18 cellular contexts compared by ENCODE assay signal in genomic region chr11:121512468-121513465, GRCh38.
DNase-seq lines count a peak whose midpoint lies in the region; ATAC-seq and TF ChIP-seq lines count a peak whose summit lies in the region.
"Had no signal": no experiment of that assay in that cellular context is flagged by ENCODE, and none has a peak within 500 bp of the region (broad histone marks: within the 10 kb centered on the region; RNA-seq: fewer than 3 reads in every experiment).

No MANE protein-coding gene starts in this region.

- peaks cover 71 to 90% (median 79%) of the 10 kb centered on the region in 3 donors for H3K4me1 Mint-ChIP-seq in CD8-positive, alpha-beta memory T cell
- H3K4me1 Mint-ChIP-seq in central memory CD8-positive, alpha-beta T cell: peaks cover 65% of the 10 kb centered on the region
- H3K4me1 Mint-ChIP-seq in osteocyte (ENCODE audit: unreplicated experiment): no peaks in the 10 kb centered on the region

- H3K9me2 ChIP-seq in Karpas-422 (replicated peaks; ENCODE audit: insufficient read depth, low read length): no peaks in the 10 kb centered on the region

- H3K4me2 ChIP-seq in Karpas-422 (ENCODE audit: low read depth, low read length, poor library complexity, severe bottlenecking): no peak overlapping the region
- H3K4me2 ChIP-seq: PC-9 had no signal

- H3K4me3 Mint-ChIP-seq in CD8-positive, alpha-beta memory T cell: peak overlapping the region in 3 of 7 donors; percentile 6 to 48 (median 39)
- H3K4me3 Mint-ChIP-seq in central memory CD8-positive, alpha-beta T cell: peak overlapping the region; percentile 6
- H3K4me3 Mint-ChIP-seq in osteocyte (ENCODE audit: unreplicated experiment): no peak overlapping the region

- H3K9ac ChIP-seq in Karpas-422 (ENCODE audit: low read length): no peak overlapping the region

- CTCF ChIA-PET in CD8-positive, alpha-beta memory T cell (lab: Charles Lee): interaction anchor here (1.1 kb wide), 1 partner anchor 60 kb away, joined by 3 read pairs; the partner anchor contains the start of genes SORL1 and SORL1-AS1

- H3K79me2 ChIP-seq in Karpas-422 (ENCODE audit: low read length): peaks cover 85% of the 10 kb centered on the region

- H3K27ac Mint-ChIP-seq in CD8-positive, alpha-beta memory T cell: peak overlapping the region in 7 of 8 donors; percentile 29 to 90 (median 76)
- H3K27ac Mint-ChIP-seq in central memory CD8-positive, alpha-beta T cell (ENCODE audit: low read depth): peak overlapping the region; percentile 6
- H3K27ac Mint-ChIP-seq in osteocyte (ENCODE audit: unreplicated experiment): no peak overlapping the region

- TF ChIP-seq CTCF in osteocyte (IDR thresholded peaks at IDR 0.05): no peak

- no peak for ATAC-seq in central memory CD8-positive, alpha-beta T cell (replicated peaks; ENCODE audit: extremely low read depth, poor library complexity, severe bottlenecking)
- ATAC-seq in HG02840 (IDR thresholded peaks at IDR 0.05; ENCODE audit: low FRiP score, unreplicated experiment): no peak
- ATAC-seq: left ventricle myocardium superior had no signal

- no peaks in the 10 kb centered on the region for H3K27me3 ChIP-seq in CD8-positive, alpha-beta memory T cell (ENCODE audit: insufficient read depth, low read length, poor library complexity, severe bottlenecking)
- H3K27me3 ChIP-seq in Karpas-422 (ENCODE audit: low read length): no peaks in the 10 kb centered on the region
- H3K27me3 ChIP-seq: breast epithelium, esophagus muscularis mucosa, suprapubic skin had no signal

- no peaks in the 10 kb centered on the region for H3K9me3 Mint-ChIP-seq in CD8-positive, alpha-beta memory T cell
- H3K9me3 Mint-ChIP-seq in central memory CD8-positive, alpha-beta T cell: no peaks in the 10 kb centered on the region
- H3K9me3 Mint-ChIP-seq in osteocyte (ENCODE audit: unreplicated experiment): no peaks in the 10 kb centered on the region

- POLR2A ChIA-PET in CD8-positive, alpha-beta memory T cell (lab: Charles Lee): no interaction called here

- no peaks in the 10 kb centered on the region for H3K27me3 Mint-ChIP-seq in CD8-positive, alpha-beta memory T cell
- H3K27me3 Mint-ChIP-seq in central memory CD8-positive, alpha-beta T cell: no peaks in the 10 kb centered on the region
- H3K27me3 Mint-ChIP-seq in osteocyte (ENCODE audit: unreplicated experiment): peaks cover 5% of the 10 kb centered on the region

- no peaks in the 10 kb centered on the region for H3K9me3 ChIP-seq in CD8-positive, alpha-beta memory T cell (ENCODE audit: low read length)
- H3K9me3 ChIP-seq in Karpas-422 (ENCODE audit: low read length): no peaks in the 10 kb centered on the region
- H3K9me3 ChIP-seq: breast epithelium, esophagus muscularis mucosa, suprapubic skin had no signal

- H3K4me1 ChIP-seq in CD8-positive, alpha-beta memory T cell (ENCODE audit: insufficient read depth, low read length): peaks cover 22% of the 10 kb centered on the region
- H3K4me1 ChIP-seq in Karpas-422 (ENCODE audit: low read length): peaks cover 26% of the 10 kb centered on the region
- H3K4me1 ChIP-seq: breast epithelium, esophagus muscularis mucosa, suprapubic skin had no signal

- intact Hi-C loops in posterior cingulate gyrus (cut with DNase I): no loop called here

- H3K4me3 ChIP-seq in CD8-positive, alpha-beta memory T cell (ENCODE audit: low read length): no peak overlapping the region
- H3K4me3 ChIP-seq in Karpas-422 (ENCODE audit: low read length): no peak overlapping the region
- H3K4me3 ChIP-seq: breast epithelium, esophagus muscularis mucosa, PC-9, skin epidermis, suprapubic skin had no signal

- TF ChIP-seq POLR2A in erythroblast (IDR thresholded peaks at IDR 0.05; ENCODE audit: low read length): no peak

- H4K20me1 ChIP-seq in Karpas-422 (ENCODE audit: insufficient read depth, low read depth, low read length): 0 out of 2 replicates have a peak, but pooled peaks cover 7% of the 10 kb centered on the region

- H3K36me3 ChIP-seq in CD8-positive, alpha-beta memory T cell (ENCODE audit: insufficient read depth, low read length): peaks cover 45% of the 10 kb centered on the region
- H3K36me3 ChIP-seq in Karpas-422 (ENCODE audit: insufficient read depth, low read length): peaks cover 66% of the 10 kb centered on the region
- H3K36me3 ChIP-seq: breast epithelium, suprapubic skin had no signal

- no peak for DNase-seq in CD8-positive, alpha-beta memory T cell
- no peak for DNase-seq in Karpas-422
- no peak for DNase-seq in central memory CD8-positive, alpha-beta T cell (ENCODE audit: low spot score in 2 of 2)
- peak; percentile 36 for DNase-seq in osteocyte (ENCODE audit: extremely low spot score, unreplicated experiment)
- no peak for DNase-seq in posterior cingulate gyrus
- no peak for DNase-seq in erythroblast (lab: John Stamatoyannopoulos, UW)
- DNase-seq: DMS 273 treated with DMSO at 0.1 percent for 48 hours; left ventricle myocardium superior; NCI-H1436 treated with DMSO at 0.1 percent for 48 hours; NCI-H82; PC-9; stimulated activated CD4-positive, alpha-beta T cell treated with anti-CD3 and anti-CD28 coated beads, Interleukin-4, amount 100 ng/mL, for 1 hour; T-helper 2 cell had no signal

- H3K27ac ChIP-seq in CD8-positive, alpha-beta memory T cell (ENCODE audit: low read depth, low read length): no peak overlapping the region
- H3K27ac ChIP-seq in Karpas-422 (ENCODE audit: low read length): peak overlapping the region; percentile 24; the same call in 1 of the 2 replicates
- H3K27ac ChIP-seq: breast epithelium, esophagus muscularis mucosa, PC-9, skin epidermis, suprapubic skin had no signal

- H3K36me3 Mint-ChIP-seq in CD8-positive, alpha-beta memory T cell: peaks cover 38 to 86% (median 42%) of the 10 kb centered on the region in 3 donors
- peaks cover 69% of the 10 kb centered on the region for H3K36me3 Mint-ChIP-seq in central memory CD8-positive, alpha-beta T cell (ENCODE audit: insufficient read depth)
- no peaks in the 10 kb centered on the region for H3K36me3 Mint-ChIP-seq in osteocyte (ENCODE audit: unreplicated experiment)

- no peak overlapping the region for H2AFZ ChIP-seq in Karpas-422 (ENCODE audit: low read length)
- H2AFZ ChIP-seq: PC-9 had no signal
